ENCODE assay signal across 1 cellular context in the genomic region with DNA sequence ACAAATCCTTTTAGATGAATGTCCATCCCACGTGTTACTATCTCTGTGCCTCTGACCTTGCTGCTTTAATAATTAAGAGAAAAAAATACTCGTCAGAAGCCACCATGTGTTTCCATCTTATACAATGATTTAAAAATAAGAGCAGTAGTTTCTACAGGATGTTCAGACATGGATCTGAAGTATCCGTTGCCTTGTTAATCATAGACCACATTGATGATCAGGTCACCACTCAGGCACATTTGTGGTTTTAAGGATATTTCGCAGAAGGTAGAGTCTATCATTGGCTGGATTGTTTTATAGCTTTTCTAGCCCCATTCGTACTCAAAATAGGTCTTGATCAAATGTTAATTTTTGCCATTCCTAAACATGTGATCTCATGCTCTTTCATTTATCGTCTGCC.
TF ChIP-seq lines count a peak whose summit lies in the region.

No MANE protein-coding gene starts in this region.

TF ChIP-seq in IMR-90, 13 proteins besides CTCF, POLR2A, EP300 and RAD21 (continued from another document):
- TF ChIP-seq, protein P1, sequence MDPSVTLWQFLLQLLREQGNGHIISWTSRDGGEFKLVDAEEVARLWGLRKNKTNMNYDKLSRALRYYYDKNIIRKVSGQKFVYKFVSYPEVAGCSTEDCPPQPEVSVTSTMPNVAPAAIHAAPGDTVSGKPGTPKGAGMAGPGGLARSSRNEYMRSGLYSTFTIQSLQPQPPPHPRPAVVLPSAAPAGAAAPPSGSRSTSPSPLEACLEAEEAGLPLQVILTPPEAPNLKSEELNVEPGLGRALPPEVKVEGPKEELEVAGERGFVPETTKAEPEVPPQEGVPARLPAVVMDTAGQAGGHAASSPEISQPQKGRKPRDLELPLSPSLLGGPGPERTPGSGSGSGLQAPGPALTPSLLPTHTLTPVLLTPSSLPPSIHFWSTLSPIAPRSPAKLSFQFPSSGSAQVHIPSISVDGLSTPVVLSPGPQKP (IDR thresholded peaks at IDR 0.05; ENCODE audit: borderline replicate concordance, low read depth, low read length), result no peak
- TF ChIP-seq MAFK (IDR thresholded peaks at IDR 0.05; ENCODE audit: low read depth, low read length) (no peak), RCOR1 (IDR thresholded peaks at IDR 0.05; ENCODE audit: insufficient replicate concordance, low read length) (no peak), CHD1 (IDR thresholded peaks at IDR 0.05; ENCODE audit: low read depth, low read length) (no peak), SMC3 (IDR thresholded peaks at IDR 0.05; ENCODE audit: low read depth, low read length) (no peak), MAZ (IDR thresholded peaks at IDR 0.05; ENCODE audit: borderline replicate concordance, low read depth, low read length) (no peak), MXI1 (IDR thresholded peaks at IDR 0.05; ENCODE audit: borderline replicate concordance, low read depth, low read length) (no peak), CEBPB (IDR thresholded peaks at IDR 0.05; ENCODE audit: low read depth, low read length) (no peak), NFE2L2 (IDR thresholded peaks at IDR 0.05; ENCODE audit: low read depth, low read length) (no peak)
